12 cellular contexts compared by ENCODE assay signal in the genomic region with DNA sequence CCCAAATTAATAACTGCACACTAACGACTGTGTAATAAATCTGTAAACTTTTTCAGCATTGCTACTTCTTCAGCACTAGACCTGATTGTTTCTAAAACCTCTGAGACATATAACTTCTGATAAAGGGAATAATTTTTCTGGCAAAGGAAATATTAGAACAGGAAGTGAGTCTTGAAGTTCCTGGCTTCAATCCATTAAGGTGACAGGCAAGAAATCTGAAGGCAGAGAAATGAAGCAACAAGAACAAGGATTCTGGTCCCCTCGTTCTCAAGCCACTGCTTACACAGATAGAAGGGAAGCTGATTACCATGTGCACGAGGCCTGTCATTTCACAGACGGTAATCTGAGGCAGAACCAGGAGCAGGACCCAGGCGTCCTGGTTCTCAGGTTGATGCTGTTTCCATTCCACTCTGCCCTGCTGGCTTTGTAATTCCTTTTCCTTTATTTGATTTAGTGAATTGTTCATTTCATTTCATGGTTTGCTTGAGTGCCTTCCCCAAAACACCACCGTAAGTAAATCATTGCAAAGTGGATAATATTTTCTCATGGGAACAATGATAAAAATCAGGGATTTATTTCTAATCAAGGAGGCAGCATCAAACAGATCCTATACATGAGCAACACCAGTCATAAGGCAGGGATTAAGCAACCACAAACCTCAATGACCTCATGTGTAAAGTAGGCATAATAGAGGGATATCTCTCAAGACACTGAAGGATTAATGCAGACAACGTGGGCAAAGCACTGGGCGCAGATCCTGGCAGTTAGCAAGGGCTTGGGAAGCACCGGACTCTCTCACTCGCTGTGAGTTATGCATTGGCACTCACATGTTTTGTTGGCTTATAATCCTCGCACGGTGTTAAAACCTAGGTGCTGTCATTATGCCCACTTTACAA.
A peak's percentile ranks its signal among the peaks of the same experiment; 100 is the strongest.
DNase-seq lines count a peak whose midpoint lies in the region; ATAC-seq and TF ChIP-seq lines count a peak whose summit lies in the region.
"Had no signal": no experiment of that assay in that cellular context is flagged by ENCODE, and none has a peak within 500 bp of the region (broad histone marks: within the 10 kb centered on the region; RNA-seq: fewer than 3 reads in every experiment).

No MANE protein-coding gene starts in this region.

- TF ChIP-seq POLR2A in breast epithelium (IDR thresholded peaks at IDR 0.05) = no peak

- H3K27ac Mint-ChIP-seq in MCF 10A (ENCODE audit: low read depth, unreplicated experiment) = peak overlapping the region; percentile 73
- H3K27ac Mint-ChIP-seq: activated T-helper 17 cell treated with anti-CD3 and anti-CD28 coated beads, Interleukin-2, amount 50 U/mL, for 72 hours had no signal

- H3K9me3 Mint-ChIP-seq in MCF 10A (ENCODE audit: unreplicated experiment) = no peaks in the 10 kb centered on the region
- H3K9me3 Mint-ChIP-seq: activated T-helper 17 cell treated with anti-CD3 and anti-CD28 coated beads, Interleukin-2, amount 50 U/mL, for 72 hours; central memory CD8-positive, alpha-beta T cell had no signal

- H3K9ac ChIP-seq in adipocyte (ENCODE audit: low read length) = peak overlapping the region; percentile 19

- H3K27me3 ChIP-seq in breast epithelium (no peaks in the 10 kb centered on the region), adipocyte (replicated peaks; ENCODE audit: control insufficient read depth, insufficient read depth, low read length) (peaks cover 10% of the 10 kb centered on the region), upper lobe of right lung (no peaks in the 10 kb centered on the region)

- ATAC-seq in upper lobe of right lung (no peak), GM18868 (IDR thresholded peaks at IDR 0.05; ENCODE audit: unreplicated experiment) (no peak), HG02623 (IDR thresholded peaks at IDR 0.05; ENCODE audit: unreplicated experiment) (no peak)
- ATAC-seq: A549; activated T-helper 17 cell treated with anti-CD3 and anti-CD28 coated beads, Interleukin-2, amount 50 U/mL, for 72 hours had no signal

- TF ChIP-seq CTCF in MCF 10A (IDR thresholded peaks at IDR 0.05; ENCODE audit: unreplicated experiment) = no peak
- TF ChIP-seq CTCF in breast epithelium (IDR thresholded peaks at IDR 0.05) = no peak
- TF ChIP-seq CTCF in foreskin fibroblast (IDR thresholded peaks at IDR 0.05; ENCODE audit: low read depth, low read length) = no peak
- TF ChIP-seq CTCF in upper lobe of right lung (IDR thresholded peaks at IDR 0.05) = no peak

- H3K4me1 ChIP-seq in breast epithelium (no peaks in the 10 kb centered on the region), adipocyte (ENCODE audit: control insufficient read depth, insufficient read depth, low read length) (peaks cover 18% of the 10 kb centered on the region), upper lobe of right lung (peaks cover 9% of the 10 kb centered on the region)
- H3K4me1 ChIP-seq: A549 had no signal

- peaks cover 15% of the 10 kb centered on the region for H3K4me1 Mint-ChIP-seq in MCF 10A (ENCODE audit: insufficient read depth, unreplicated experiment)
- H3K4me1 Mint-ChIP-seq: activated T-helper 17 cell treated with anti-CD3 and anti-CD28 coated beads, Interleukin-2, amount 50 U/mL, for 72 hours; central memory CD8-positive, alpha-beta T cell had no signal

- H3K9me3 ChIP-seq in breast epithelium (no peaks in the 10 kb centered on the region), adipocyte (ENCODE audit: control insufficient read depth, low read length) (no peaks in the 10 kb centered on the region), upper lobe of right lung (no peaks in the 10 kb centered on the region)
- H3K9me3 ChIP-seq: A549 had no signal

- H3K4me3 Mint-ChIP-seq in MCF 10A (ENCODE audit: unreplicated experiment) = peak overlapping the region; percentile 44
- H3K4me3 Mint-ChIP-seq: activated T-helper 17 cell treated with anti-CD3 and anti-CD28 coated beads, Interleukin-2, amount 50 U/mL, for 72 hours; central memory CD8-positive, alpha-beta T cell had no signal

- CTCF ChIA-PET in MCF 10A (lab: Yijun Ruan, JAX) = no interaction called here

- H3K36me3 ChIP-seq in breast epithelium = no peaks in the 10 kb centered on the region
- no peaks in the 10 kb centered on the region for H3K36me3 ChIP-seq in adipocyte (ENCODE audit: control insufficient read depth, insufficient read depth, low read length, severe bottlenecking)
- H3K36me3 ChIP-seq in upper lobe of right lung = no peaks in the 10 kb centered on the region

- H3K36me3 Mint-ChIP-seq in MCF 10A (ENCODE audit: insufficient read depth, unreplicated experiment) = no peaks in the 10 kb centered on the region

- DNase-seq in MCF 10A (ENCODE audit: unreplicated experiment) (peak; percentile 73), breast epithelium (ENCODE audit: low spot score in 2 of 2) (no peak), adipocyte (ENCODE audit: low read depth) (peak; percentile 70), foreskin fibroblast (peak; percentile 88 to 92), upper lobe of right lung (no peak)
- DNase-seq in stimulated activated CD4-positive, alpha-beta T cell treated with anti-CD3 and anti-CD28 coated beads, Interleukin-4, amount 100 ng/mL, for 24 hours = no peak
- DNase-seq: SHP77 treated with DMSO at 0.1 percent for 48 hours had no signal

- no TSS peak for BruUV-seq in MCF 10A (replicated peaks; lab: Mats Ljungman, UMichigan)

- H3K4me3 ChIP-seq in breast epithelium (no peak overlapping the region), adipocyte (ENCODE audit: low read length) (peak overlapping the region; percentile 61), foreskin fibroblast (ENCODE audit: low read depth in 1 of 2, low read length in 2 of 2) (no peak overlapping the region), upper lobe of right lung (no peak overlapping the region)
- H3K4me3 ChIP-seq: A549 had no signal

- no peak overlapping the region for H3K27ac ChIP-seq in breast epithelium
- peak overlapping the region; percentile 12 for H3K27ac ChIP-seq in upper lobe of right lung
- H3K27ac ChIP-seq: A549 had no signal

- POLR2A ChIA-PET in MCF 10A (lab: Yijun Ruan, JAX) = interaction anchor here (0.7 to 1.4 kb wide), 8 partner anchors 8 to 255 kb away, joined by 3 to 4 read pairs (median 3); no protein-coding TSS in a partner anchor

- intact Hi-C loops in MCF 10A (cut with micrococcal nuclease) = loop anchor here (5.0 to 10.0 kb wide), 2 partner anchors 50 to 233 kb away; a partner anchor contains a TSS
- intact Hi-C loops in breast epithelium (cut with DNase I; ENCODE audit: low total_unique reads) = no loop called here
- intact Hi-C loops in upper lobe of right lung (cut with DNase I) = no loop called here

- H3K27me3 Mint-ChIP-seq in MCF 10A (ENCODE audit: insufficient read depth, unreplicated experiment) = no peaks in the 10 kb centered on the region

Comparison
In these comparisons a context has a peak if more than half of its experiments do, and no peak if none do; other contexts are left out.
1. DNase-seq: peak in MCF 10A (single experiment), adipocyte (single experiment) and foreskin fibroblast (2 of 2); none in breast epithelium (0 of 2), upper lobe of right lung (single experiment) and stimulated activated CD4-positive, alpha-beta T cell treated with anti-CD3 and anti-CD28 coated beads, Interleukin-4, amount 100 ng/mL, for 24 hours (single experiment).